ENCODE assay signal across 8 cellular contexts in the genomic region with DNA sequence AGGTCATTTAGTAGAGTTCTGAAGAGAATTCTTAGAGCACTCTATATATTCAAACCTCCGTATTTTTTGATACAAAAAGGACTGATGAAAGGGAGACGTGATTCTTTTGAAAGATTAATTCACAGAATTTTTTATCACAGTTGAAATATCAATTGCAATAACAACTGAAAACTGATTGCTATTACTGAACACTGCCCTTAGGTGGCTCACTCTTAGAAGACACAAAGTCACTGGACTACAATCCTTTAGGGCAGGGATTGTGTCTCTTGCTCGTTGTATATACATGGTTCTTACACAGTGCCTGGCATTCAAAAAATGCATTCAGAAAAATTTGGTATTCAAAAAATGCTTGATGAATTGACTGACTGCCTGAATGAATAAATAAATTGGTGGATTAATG. TPM values are rescaled to one million over a fixed set of nuclear protein-coding genes. Genes with fewer than 3 reads are reported as not detected.
DNase-seq lines count a peak whose midpoint lies in the region; ATAC-seq and TF ChIP-seq lines count a peak whose summit lies in the region.

No MANE protein-coding gene starts in this region.

- H3K27ac Mint-ChIP-seq in stimulated activated naive B cell treated with anti-CD40 and anti-IgM and Interleukin-4, amounts not matched to agents 10 μg/mL and 1 μg/mL and 100 μg/mL, for 72 hours, result no peak overlapping the region
- no peak overlapping the region for H3K27ac Mint-ChIP-seq in activated T-helper 2 cell treated with anti-CD3 and anti-CD28 coated beads, Interferon-gamma antibody, Interleukin-2, Interleukin-4, amounts not matched to agents 10 μg/mL and 5 μg/mL and 100 μg/mL, durations not matched to agents 14 hours and 24 hours and 36 hours

- ATAC-seq in GM18508 (IDR thresholded peaks at IDR 0.05; ENCODE audit: insufficient read depth, unreplicated experiment), result peak; percentile 49
- peak; percentile 47 for ATAC-seq in HG03457 (IDR thresholded peaks at IDR 0.05; ENCODE audit: unreplicated experiment)
- ATAC-seq in SK-N-SH treated with all-trans-retinoic acid at 6 μM for 48 hours, result peak; percentile 72
- ATAC-seq in stimulated activated naive B cell treated with anti-CD40 and anti-IgM and Interleukin-4, amounts not matched to agents 10 μg/mL and 1 μg/mL and 100 μg/mL, for 72 hours (replicated peaks), result peak; percentile 68

- no peaks in the 10 kb centered on the region for H3K27me3 Mint-ChIP-seq in stimulated activated naive B cell treated with anti-CD40 and anti-IgM and Interleukin-4, amounts not matched to agents 10 μg/mL and 1 μg/mL and 100 μg/mL, for 72 hours
- peaks cover 31% of the 10 kb centered on the region for H3K27me3 Mint-ChIP-seq in activated T-helper 2 cell treated with anti-CD3 and anti-CD28 coated beads, Interferon-gamma antibody, Interleukin-2, Interleukin-4, amounts not matched to agents 10 μg/mL and 5 μg/mL and 100 μg/mL, durations not matched to agents 14 hours and 24 hours and 36 hours (ENCODE audit: low read depth)

- intact Hi-C loops in activated T-helper 2 cell treated with anti-CD3 and anti-CD28 coated beads, Interferon-gamma antibody, Interleukin-2, Interleukin-4, amounts not matched to agents 10 μg/mL and 5 μg/mL and 100 μg/mL, durations not matched to agents 14 hours and 24 hours and 36 hours (cut with micrococcal nuclease), result loop anchor here (1.0 to 2.0 kb wide), 2 partner anchors 17 to 88 kb away; partner anchors contain the start of gene CALHM6

- TF ChIP-seq CTCF in fibroblast of the aortic adventitia (IDR thresholded peaks at IDR 0.05; ENCODE audit: insufficient read depth, low read length), result peak; percentile 74

- no peak overlapping the region for H3K4me3 ChIP-seq in fibroblast of the aortic adventitia (ENCODE audit: low read depth, low read length)

- H3K36me3 Mint-ChIP-seq in stimulated activated naive B cell treated with anti-CD40 and anti-IgM and Interleukin-4, amounts not matched to agents 10 μg/mL and 1 μg/mL and 100 μg/mL, for 72 hours, result no peaks in the 10 kb centered on the region
- H3K36me3 Mint-ChIP-seq in activated T-helper 2 cell treated with anti-CD3 and anti-CD28 coated beads, Interferon-gamma antibody, Interleukin-2, Interleukin-4, amounts not matched to agents 10 μg/mL and 5 μg/mL and 100 μg/mL, durations not matched to agents 14 hours and 24 hours and 36 hours (ENCODE audit: low read depth), result no peaks in the 10 kb centered on the region

- peaks cover 30 to 56% of the 10 kb centered on the region in 2 donors for H3K4me1 Mint-ChIP-seq in stimulated activated naive B cell treated with anti-CD40 and anti-IgM and Interleukin-4, amounts not matched to agents 10 μg/mL and 1 μg/mL and 100 μg/mL, for 72 hours
- H3K4me1 Mint-ChIP-seq in activated T-helper 2 cell treated with anti-CD3 and anti-CD28 coated beads, Interferon-gamma antibody, Interleukin-2, Interleukin-4, amounts not matched to agents 10 μg/mL and 5 μg/mL and 100 μg/mL, durations not matched to agents 14 hours and 24 hours and 36 hours (ENCODE audit: low read depth), result peaks cover 20% of the 10 kb centered on the region

- no peaks in the 10 kb centered on the region for H3K9me3 Mint-ChIP-seq in stimulated activated naive B cell treated with anti-CD40 and anti-IgM and Interleukin-4, amounts not matched to agents 10 μg/mL and 1 μg/mL and 100 μg/mL, for 72 hours
- H3K9me3 Mint-ChIP-seq in activated T-helper 2 cell treated with anti-CD3 and anti-CD28 coated beads, Interferon-gamma antibody, Interleukin-2, Interleukin-4, amounts not matched to agents 10 μg/mL and 5 μg/mL and 100 μg/mL, durations not matched to agents 14 hours and 24 hours and 36 hours, result no peaks in the 10 kb centered on the region

- H3K4me3 Mint-ChIP-seq in stimulated activated naive B cell treated with anti-CD40 and anti-IgM and Interleukin-4, amounts not matched to agents 10 μg/mL and 1 μg/mL and 100 μg/mL, for 72 hours, result no peak overlapping the region
- H3K4me3 Mint-ChIP-seq in activated T-helper 2 cell treated with anti-CD3 and anti-CD28 coated beads, Interferon-gamma antibody, Interleukin-2, Interleukin-4, amounts not matched to agents 10 μg/mL and 5 μg/mL and 100 μg/mL, durations not matched to agents 14 hours and 24 hours and 36 hours (ENCODE audit: low read depth), result no peak overlapping the region

- DNase-seq in Ammon's horn (ENCODE audit: low spot score) (peak; percentile 28), fibroblast of the aortic adventitia (ENCODE audit: low read depth) (peak; percentile 69), midbrain (lab: John Stamatoyannopoulos, UW) (no peak)
- DNase-seq in stimulated activated naive B cell treated with anti-CD40 and anti-IgM and Interleukin-4, amounts not matched to agents 10 μg/mL and 1 μg/mL and 100 μg/mL, for 72 hours, result no peak
- DNase-seq in activated T-helper 2 cell treated with anti-CD3 and anti-CD28 coated beads, Interferon-gamma antibody, Interleukin-2, Interleukin-4, amounts not matched to agents 10 μg/mL and 5 μg/mL and 100 μg/mL, durations not matched to agents 14 hours and 24 hours and 36 hours (ENCODE audit: low spot score), result no peak

TF ChIP-seq in SK-N-SH treated with all-trans-retinoic acid at 6 μM for 48 hours, 23 proteins besides CTCF, POLR2A, EP300 and RAD21:
- TF ChIP-seq, protein P1, sequence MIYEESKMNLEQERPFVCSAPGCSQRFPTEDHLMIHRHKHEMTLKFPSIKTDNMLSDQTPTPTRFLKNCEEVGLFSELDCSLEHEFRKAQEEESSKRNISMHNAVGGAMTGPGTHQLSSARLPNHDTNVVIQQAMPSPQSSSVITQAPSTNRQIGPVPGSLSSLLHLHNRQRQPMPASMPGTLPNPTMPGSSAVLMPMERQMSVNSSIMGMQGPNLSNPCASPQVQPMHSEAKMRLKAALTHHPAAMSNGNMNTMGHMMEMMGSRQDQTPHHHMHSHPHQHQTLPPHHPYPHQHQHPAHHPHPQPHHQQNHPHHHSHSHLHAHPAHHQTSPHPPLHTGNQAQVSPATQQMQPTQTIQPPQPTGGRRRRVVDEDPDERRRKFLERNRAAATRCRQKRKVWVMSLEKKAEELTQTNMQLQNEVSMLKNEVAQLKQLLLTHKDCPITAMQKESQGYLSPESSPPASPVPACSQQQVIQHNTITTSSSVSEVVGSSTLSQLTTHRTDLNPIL (CRISPR knock-in tag; IDR thresholded peaks at IDR 0.05; ENCODE audit: low read depth), result no peak
- TF ChIP-seq PPARA (CRISPR knock-in tag; IDR thresholded peaks at IDR 0.05; ENCODE audit: borderline replicate concordance) (no peak), CSRNP3 (CRISPR knock-in tag; IDR thresholded peaks at IDR 0.05) (no peak), TOX (CRISPR knock-in tag; IDR thresholded peaks at IDR 0.05; ENCODE audit: borderline replicate concordance) (no peak), CSDC2 (CRISPR knock-in tag; IDR thresholded peaks at IDR 0.05) (no peak), ZFP3 (CRISPR knock-in tag; IDR thresholded peaks at IDR 0.05) (no peak), TSHZ2 (CRISPR knock-in tag; IDR thresholded peaks at IDR 0.05) (no peak), ARNTL (CRISPR knock-in tag; IDR thresholded peaks at IDR 0.05; ENCODE audit: borderline replicate concordance, low read depth) (no peak), OSR1 (CRISPR knock-in tag; IDR thresholded peaks at IDR 0.05) (no peak), ZNF70 (CRISPR knock-in tag; IDR thresholded peaks at IDR 0.05) (no peak), RARB (CRISPR knock-in tag; IDR thresholded peaks at IDR 0.05) (no peak), ZNF565 (CRISPR knock-in tag; conservative IDR thresholded peaks at IDR 0.05; ENCODE audit: low read depth) (no peak), SNAI2 (CRISPR knock-in tag; IDR thresholded peaks at IDR 0.05) (no peak), ZFP30 (CRISPR knock-in tag; IDR thresholded peaks at IDR 0.05) (no peak), ISL1 (CRISPR knock-in tag; IDR thresholded peaks at IDR 0.05) (no peak)

RNA-seq across cellular contexts. Expression of gene CALHM6, which starts 17.1 kb away (rescaled TPM):
- total RNA-seq in fibroblast of the aortic adventitia (ENCODE audit: low replicate concordance), result 0.18 and 1.6 TPM in 2 replicates
- total RNA-seq in activated T-helper 2 cell treated with anti-CD3 and anti-CD28 coated beads, Interferon-gamma antibody, Interleukin-2, Interleukin-4, amounts not matched to agents 10 μg/mL and 5 μg/mL and 100 μg/mL, durations not matched to agents 14 hours and 24 hours and 36 hours, result 8.6 and 9.7 TPM in 2 replicates

Comparison
In these comparisons a context has a peak if more than half of its experiments do, and no peak if none do; other contexts are left out.
1. DNase-seq: peak in Ammon's horn (single experiment) and fibroblast of the aortic adventitia (single experiment); none in stimulated activated naive B cell treated with anti-CD40 and anti-IgM and Interleukin-4, amounts not matched to agents 10 μg/mL and 1 μg/mL and 100 μg/mL, for 72 hours (single experiment), midbrain (single experiment) and activated T-helper 2 cell treated with anti-CD3 and anti-CD28 coated beads, Interferon-gamma antibody, Interleukin-2, Interleukin-4, amounts not matched to agents 10 μg/mL and 5 μg/mL and 100 μg/mL, durations not matched to agents 14 hours and 24 hours and 36 hours (single experiment).
2. Peak in every context shown above with its lines, with median percentiles within 50 percentile points of each other: ATAC-seq.